18 cellular contexts compared by ENCODE assay signal in the genomic region with DNA sequence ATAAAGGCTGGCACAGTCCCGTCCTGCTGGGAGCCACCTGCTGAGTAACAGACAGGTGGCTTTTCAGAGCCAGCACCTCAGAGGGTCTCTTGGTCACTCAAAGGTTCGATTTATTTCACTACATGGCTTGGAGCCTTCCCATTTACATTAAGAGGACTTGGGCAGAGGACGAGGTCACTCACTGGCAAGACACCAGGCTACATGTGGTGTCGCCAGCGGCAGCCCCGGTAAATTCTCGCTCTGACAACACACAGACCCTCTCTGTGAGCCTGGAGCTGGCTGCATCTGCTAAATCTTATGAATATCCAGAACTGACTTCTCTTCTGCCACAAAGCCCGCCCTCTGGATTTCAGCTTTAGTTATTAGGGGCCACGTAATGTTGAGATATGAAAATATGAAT.
A peak's percentile ranks its signal among the peaks of the same experiment; 100 is the strongest.
DNase-seq lines count a peak whose midpoint lies in the region; TF ChIP-seq lines count a peak whose summit lies in the region.
"Had no signal": no experiment of that assay in that cellular context is flagged by ENCODE, and none has a peak within 500 bp of the region (broad histone marks: within the 10 kb centered on the region; RNA-seq: fewer than 3 reads in every experiment).

No MANE protein-coding gene starts in this region.

- peak; percentile 13 for DNase-seq in DMS 273 (lab: John Stamatoyannopoulos, UW; ENCODE audit: unreplicated experiment)
- no peak for DNase-seq in DMS 273 treated with DMSO at 0.1 percent for 48 hours (lab: John Stamatoyannopoulos, UW)
- peak; percentile 57 for DNase-seq in NCI-H345 (lab: John Stamatoyannopoulos, UW)
- DNase-seq in astrocyte of the hippocampus (ENCODE audit: low read depth, low spot score) = peak; percentile 13
- no peak for DNase-seq in Calu3
- DNase-seq in NCI-H2081 treated with DMSO at 0.1 percent for 48 hours (lab: John Stamatoyannopoulos, UW) = no peak
- no peak for DNase-seq in AG20443 (ENCODE audit: low spot score)
- DNase-seq: ACHN; CD4-positive, alpha-beta memory T cell; Kasumi-1; MM.1S; NCI-H1048 had no signal

- no peaks in the 10 kb centered on the region for H3K36me3 Mint-ChIP-seq in Calu3 (ENCODE audit: insufficient read depth, unreplicated experiment)
- H3K36me3 Mint-ChIP-seq: CD4-positive, alpha-beta memory T cell had no signal

- CTCF ChIA-PET in Calu3 (lab: Charles Lee) = interaction anchor here (0.6 kb wide), 1 partner anchor 15 kb away, joined by 3 read pairs; no protein-coding TSS in a partner anchor

- no peaks in the 10 kb centered on the region for H3K36me3 ChIP-seq in stomach smooth muscle (ENCODE audit: control insufficient read depth in 2 of 2, insufficient read depth in 2 of 2, low read length in 2 of 2)
- H3K36me3 ChIP-seq: BLaER1 treated with 17β-estradiol and CSF1 and Interleukin-3, amounts not matched to agents 10 nM and 100 nM; SJSA1 had no signal

- H3K4me3 ChIP-seq in stomach smooth muscle (ENCODE audit: low read length in 2 of 2) = no peak overlapping the region
- H3K4me3 ChIP-seq: BLaER1 treated with 17β-estradiol and CSF1 and Interleukin-3, amounts not matched to agents 10 nM and 100 nM; SJSA1 had no signal

- peaks cover 8% of the 10 kb centered on the region for H3K4me1 Mint-ChIP-seq in Calu3 (ENCODE audit: low read depth, unreplicated experiment)
- H3K4me1 Mint-ChIP-seq: CD4-positive, alpha-beta memory T cell had no signal

- no TSS peak for BruUV-seq in Calu3 (replicated peaks; lab: Mats Ljungman, UMichigan)

- no peaks in the 10 kb centered on the region for H3K9me3 ChIP-seq in stomach smooth muscle (ENCODE audit: control insufficient read depth in 2 of 2, low read length in 2 of 2)
- H3K9me3 ChIP-seq: BLaER1 treated with 17β-estradiol and CSF1 and Interleukin-3, amounts not matched to agents 10 nM and 100 nM; SJSA1 had no signal

- no peaks in the 10 kb centered on the region for H3K9me3 Mint-ChIP-seq in Calu3 (ENCODE audit: low read depth, unreplicated experiment)
- H3K9me3 Mint-ChIP-seq: CD4-positive, alpha-beta memory T cell; HFFc6; T-helper 1 cell treated with Interleukin-12 subunit alpha and Interleukin-12 subunit beta and Interleukin-4 antibody, amounts not matched to agents 30 μg/mL and 1 μg/mL, for 36 hours had no signal

- H3K27ac Mint-ChIP-seq in Calu3 (ENCODE audit: unreplicated experiment) = no peak overlapping the region
- H3K27ac Mint-ChIP-seq: CD4-positive, alpha-beta memory T cell; HFFc6; T-helper 1 cell treated with Interleukin-12 subunit alpha and Interleukin-12 subunit beta and Interleukin-4 antibody, amounts not matched to agents 30 μg/mL and 1 μg/mL, for 36 hours had no signal

- H3K27me3 ChIP-seq in stomach smooth muscle (ENCODE audit: control insufficient read depth in 1 of 2, insufficient read depth in 2 of 2, low read length in 2 of 2) = no peaks in the 10 kb centered on the region
- H3K27me3 ChIP-seq: BLaER1 treated with 17β-estradiol and CSF1 and Interleukin-3, amounts not matched to agents 10 nM and 100 nM; SJSA1 had no signal

- intact Hi-C loops in Calu3 (cut with micrococcal nuclease; ENCODE audit: unreplicated experiment) = no loop called here

- H3K9ac ChIP-seq in stomach smooth muscle (ENCODE audit: low read length in 2 of 2) = no peak overlapping the region
- H3K9ac ChIP-seq: BLaER1 treated with 17β-estradiol and CSF1 and Interleukin-3, amounts not matched to agents 10 nM and 100 nM had no signal

- H3K4me1 ChIP-seq in stomach smooth muscle (ENCODE audit: control insufficient read depth, insufficient read depth, low read length) = peaks cover 8% of the 10 kb centered on the region
- H3K4me1 ChIP-seq: SJSA1 had no signal

- H3K27ac ChIP-seq in stomach smooth muscle (ENCODE audit: low read length) = peak overlapping the region; percentile 31
- H3K27ac ChIP-seq: 22Rv1; BLaER1 treated with 17β-estradiol and CSF1 and Interleukin-3, amounts not matched to agents 10 nM and 100 nM; SJSA1 had no signal

- no peak for TF ChIP-seq CTCF in Calu3 (IDR thresholded peaks at IDR 0.05; ENCODE audit: unreplicated experiment)

- H3K27me3 Mint-ChIP-seq in Calu3 (ENCODE audit: unreplicated experiment) = no peaks in the 10 kb centered on the region

- H3K4me3 Mint-ChIP-seq in Calu3 (ENCODE audit: low read depth, unreplicated experiment) = no peak overlapping the region
- H3K4me3 Mint-ChIP-seq: CD4-positive, alpha-beta memory T cell; HFFc6; T-helper 1 cell treated with Interleukin-12 subunit alpha and Interleukin-12 subunit beta and Interleukin-4 antibody, amounts not matched to agents 30 μg/mL and 1 μg/mL, for 36 hours had no signal

Comparison
In these comparisons a context has a peak if more than half of its experiments do, and no peak if none do; other contexts are left out.
1. DNase-seq: peak in DMS 273 (single experiment), NCI-H345 (single experiment) and astrocyte of the hippocampus (single experiment); none in DMS 273 treated with DMSO at 0.1 percent for 48 hours (single experiment), Calu3 (single experiment), NCI-H2081 treated with DMSO at 0.1 percent for 48 hours (single experiment) and AG20443 (single experiment).